3 cellular contexts compared by ENCODE assay signal in genomic region chrX:86724277-86724676, GRCh38.
TF ChIP-seq lines count a peak whose summit lies in the region.

No MANE protein-coding gene starts in this region.

TF ChIP-seq in A549, 52 proteins besides CTCF, POLR2A, EP300 and RAD21:
- TF ChIP-seq MAFK (IDR thresholded peaks at IDR 0.05; ENCODE audit: partially characterized antibody) = peak; percentile 56
- TF ChIP-seq TFCP2L1 (CRISPR knock-in tag; IDR thresholded peaks at IDR 0.05) = no peak

TF ChIP-seq in IMR-90, 13 proteins besides CTCF, POLR2A, EP300 and RAD21:
- TF ChIP-seq MAFK (IDR thresholded peaks at IDR 0.05; ENCODE audit: low read depth, low read length) (peak; percentile 77), NFE2L2 (IDR thresholded peaks at IDR 0.05; ENCODE audit: low read depth, low read length) (no peak)

TF ChIP-seq in H1, 55 proteins besides CTCF, POLR2A, EP300 and RAD21:
- no peak for TF ChIP-seq CTBP2 (IDR thresholded peaks at IDR 0.05; ENCODE audit: borderline replicate concordance, insufficient read depth, insufficient read length, low read length)
- TF ChIP-seq TEAD4 (IDR thresholded peaks at IDR 0.05; ENCODE audit: low read depth, low read length) = no peak
- TF ChIP-seq SIN3A (conservative IDR thresholded peaks at IDR 0.05 in 1 of 2, IDR thresholded peaks at IDR 0.05 in 1 of 2; ENCODE audit: low read depth in 1 of 2, low read length in 2 of 2) = no peak
- TF ChIP-seq JUND (IDR thresholded peaks at IDR 0.05; ENCODE audit: low read length) = no peak
- no peak for TF ChIP-seq POU5F1 (IDR thresholded peaks at IDR 0.05; ENCODE audit: low read depth, low read length)
- TF ChIP-seq EZH2 (IDR thresholded peaks at IDR 0.05; ENCODE audit: low read depth, low read length, severe bottlenecking) = no peak
- no peak for TF ChIP-seq CREB1 (IDR thresholded peaks at IDR 0.05)
- TF ChIP-seq NANOG (IDR thresholded peaks at IDR 0.05; ENCODE audit: insufficient read depth, low read depth, low read length, poor library complexity, severe bottlenecking) = no peak
- TF ChIP-seq FOSL1 (IDR thresholded peaks at IDR 0.05; ENCODE audit: insufficient read depth, low read depth, low read length) = no peak
- TF ChIP-seq HDAC2 (IDR thresholded peaks at IDR 0.05; ENCODE audit: borderline replicate concordance in 1 of 2, low read depth in 2 of 2, low read length in 2 of 2) = no peak
- TF ChIP-seq ATF2 (IDR thresholded peaks at IDR 0.05; ENCODE audit: low read length) = no peak
- no peak for TF ChIP-seq SP1 (IDR thresholded peaks at IDR 0.05; ENCODE audit: low read depth, low read length)
- TF ChIP-seq BRCA1 (IDR thresholded peaks at IDR 0.05; ENCODE audit: low read depth, low read length) = no peak
- TF ChIP-seq SIX5 (IDR thresholded peaks at IDR 0.05; ENCODE audit: low read depth, low read length) = no peak
- TF ChIP-seq TBP (IDR thresholded peaks at IDR 0.05; ENCODE audit: low read depth, low read length) = no peak
- TF ChIP-seq MAX (IDR thresholded peaks at IDR 0.05) = no peak
- TF ChIP-seq BCL11A (IDR thresholded peaks at IDR 0.05; ENCODE audit: low read depth in 2 of 2, low read length in 2 of 2) = no peak
